In the genomic region with DNA sequence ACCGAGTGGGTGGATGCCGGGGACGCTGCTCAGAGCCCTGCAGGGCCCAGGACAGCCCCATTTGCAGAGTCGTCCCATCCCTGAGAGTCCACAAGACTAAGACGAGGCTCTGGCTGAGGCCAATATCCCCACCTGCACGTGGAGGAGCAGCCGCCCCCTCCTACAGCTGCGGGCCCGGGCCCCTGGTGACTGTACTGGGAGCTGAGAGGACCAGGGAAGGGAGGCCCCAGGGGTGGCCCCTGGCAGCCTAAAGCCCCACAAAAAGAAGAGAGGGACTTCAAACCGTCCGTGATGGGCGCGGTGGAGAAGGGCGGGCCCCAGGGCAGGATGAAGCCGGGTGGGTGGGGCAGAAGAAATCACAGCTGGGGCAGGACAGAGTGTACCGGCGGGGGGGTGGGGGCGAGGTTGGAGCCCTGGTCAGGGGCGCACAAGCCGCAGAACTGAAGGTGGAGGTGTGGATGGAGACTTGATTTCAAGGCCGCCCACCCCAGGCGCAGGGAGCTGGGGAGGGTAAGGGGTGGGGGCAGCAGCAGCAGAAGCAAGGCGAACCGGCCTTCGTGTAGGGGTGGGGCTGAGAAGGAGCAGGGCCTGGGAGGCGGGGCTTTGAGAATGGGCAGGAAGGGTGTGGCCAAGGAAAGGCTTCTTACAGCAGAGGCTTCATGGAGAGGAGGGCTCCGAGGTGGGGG, we compare ENCODE assay signal across 7 cellular contexts. TPM values are rescaled to one million over a fixed set of nuclear protein-coding genes. Genes with fewer than 3 reads are reported as not detected.
DNase-seq lines count a peak whose midpoint lies in the region; ATAC-seq, FAIRE-seq and TF ChIP-seq lines count a peak whose summit lies in the region.
"Had no signal": no experiment of that assay in that cellular context is flagged by ENCODE, and none has a peak within 500 bp of the region (broad histone marks: within the 10 kb centered on the region; RNA-seq: fewer than 3 reads in every experiment).

No MANE protein-coding gene starts in this region.

- no peaks in the 10 kb centered on the region for H3K9me3 ChIP-seq in Peyer's patch

- H3K36me3 ChIP-seq in Peyer's patch: peaks cover 0 to 65% (median 0%) of the 10 kb centered on the region in 3 donors

- H3K4me3 Mint-ChIP-seq in brain (no peak overlapping the region), osteocyte (ENCODE audit: unreplicated experiment) (no peak overlapping the region)

- ATAC-seq in GM21423 (IDR thresholded peaks at IDR 0.05; ENCODE audit: unreplicated experiment): no peak

- peak; percentile 69 for FAIRE-seq in GM12891 (lab: Jason Lieb, UNC)

- peak; percentile 96 for DNase-seq in GM12891 (ENCODE audit: insufficient read length, low spot score)
- peak; percentile 59 to 93 (median 87) for DNase-seq in Peyer's patch
- peak; percentile 88 for DNase-seq in osteocyte (ENCODE audit: extremely low spot score, unreplicated experiment)
- DNase-seq in cerebellum (ENCODE audit: low spot score): no peak

- H3K9me3 Mint-ChIP-seq in brain (no peaks in the 10 kb centered on the region), osteocyte (ENCODE audit: unreplicated experiment) (no peaks in the 10 kb centered on the region)

- H3K27ac ChIP-seq in Peyer's patch: peak overlapping the region; percentile 61 to 83 (median 67)

- TF ChIP-seq POLR2A in GM12891 (IDR thresholded peaks at IDR 0.05; ENCODE audit: low read depth, low read length): no peak
- no peak for TF ChIP-seq POLR2A in Peyer's patch (IDR thresholded peaks at IDR 0.05)

- peaks cover 0 to 10% (median 7%) of the 10 kb centered on the region in 4 donors for H3K4me1 ChIP-seq in Peyer's patch

- no peaks in the 10 kb centered on the region for H3K27me3 ChIP-seq in Peyer's patch

- H3K27ac Mint-ChIP-seq in brain (peak overlapping the region in 3 of 5 experiments; percentile 32 to 62 (median 60)), osteocyte (ENCODE audit: unreplicated experiment) (peak overlapping the region; percentile 73)

- no peak for TF ChIP-seq CTCF in Peyer's patch (IDR thresholded peaks at IDR 0.05)
- TF ChIP-seq CTCF in brain (conservative IDR thresholded peaks at IDR 0.05): no peak
- no peak for TF ChIP-seq CTCF in osteocyte (IDR thresholded peaks at IDR 0.05)

- H3K27me3 Mint-ChIP-seq in brain: peaks cover 3% of the 10 kb centered on the region
- no peaks in the 10 kb centered on the region for H3K27me3 Mint-ChIP-seq in osteocyte (ENCODE audit: unreplicated experiment)

- H3K36me3 Mint-ChIP-seq in brain: peaks cover 45% of the 10 kb centered on the region
- H3K36me3 Mint-ChIP-seq in osteocyte (ENCODE audit: unreplicated experiment): peaks cover 19% of the 10 kb centered on the region

- H3K4me1 Mint-ChIP-seq in brain: peaks cover 9% of the 10 kb centered on the region
- H3K4me1 Mint-ChIP-seq in osteocyte (ENCODE audit: unreplicated experiment): peaks cover 46% of the 10 kb centered on the region

- peak overlapping the region in 2 of 4 donors; percentile 32 to 38 for H3K4me3 ChIP-seq in Peyer's patch

TF ChIP-seq in GM12891, 5 proteins besides CTCF, POLR2A, EP300 and RAD21:
- TF ChIP-seq SPI1 (IDR thresholded peaks at IDR 0.05; ENCODE audit: low read depth, low read length) (no peak), POU2F2 (IDR thresholded peaks at IDR 0.05; ENCODE audit: low read depth, low read length) (no peak), TAF1 (IDR thresholded peaks at IDR 0.05; ENCODE audit: low read depth, low read length) (no peak), PAX5 (IDR thresholded peaks at IDR 0.05; ENCODE audit: insufficient read depth, low read length, severe bottlenecking) (no peak), POLR2AphosphoS5 (IDR thresholded peaks at IDR 0.05; ENCODE audit: low read depth, low read length) (no peak)
TF ChIP-seq in GM12891: peak in this region for 0.

RNA-seq across cellular contexts. Expression of gene CFD, which starts 12.9 kb away (rescaled TPM):
- 0.27 TPM for polyA plus RNA-seq in GM12891 (2012; ENCODE audit: low read depth, missing spikeins)
- total RNA-seq in Peyer's patch (100 to 1,000 TPM; 140 to 403 (median 303) TPM), osteocyte (162 and 179 TPM in 2 replicates), cerebellum (1.8 TPM)
- polyA plus RNA-seq in brain (ENCODE audit: insufficient read depth, low read depth, low replicate concordance): 3.4 TPM

RNA-seq across cellular contexts. Expression of gene ELANE, which starts 20.3 kb away (rescaled TPM):
- not detected for polyA plus RNA-seq in GM12891 (2012; ENCODE audit: low read depth, missing spikeins)
- total RNA-seq in Peyer's patch (not detected), osteocyte (1.1 and 1.2 TPM in 2 replicates), cerebellum (0.36 TPM)
- not detected for polyA plus RNA-seq in brain (ENCODE audit: insufficient read depth, low read depth, low replicate concordance)
- total RNA-seq: T-helper 1 cell treated with Interleukin-12 subunit alpha and Interleukin-12 subunit beta and Interleukin-4 antibody, amounts not matched to agents 30 ng/mL and 1 ng/mL, for 36 hours had no signal

RNA-seq across cellular contexts. Expression of gene MED16, which starts 20.6 kb away (rescaled TPM):
- 25.2 TPM for polyA plus RNA-seq in GM12891 (2012; ENCODE audit: low read depth, missing spikeins)
- 10 to 100 TPM; 60.2 to 83.6 (median 65.3) TPM for total RNA-seq in Peyer's patch
- polyA plus RNA-seq in brain (ENCODE audit: insufficient read depth, low read depth, low replicate concordance): 95.1 TPM
- 69.3 and 72.3 TPM in 2 replicates for total RNA-seq in osteocyte
- total RNA-seq in cerebellum: 31.0 TPM

RNA-seq across cellular contexts. Expression of gene RNU6-9, which starts 20.9 kb away (rescaled TPM):
- not detected for polyA plus RNA-seq in GM12891 (2012; ENCODE audit: low read depth, missing spikeins)
- total RNA-seq in Peyer's patch (not detected), osteocyte (not detected in 2 replicates), cerebellum (not detected)
- not detected for polyA plus RNA-seq in brain (ENCODE audit: insufficient read depth, low read depth, low replicate concordance)
- total RNA-seq: T-helper 1 cell treated with Interleukin-12 subunit alpha and Interleukin-12 subunit beta and Interleukin-4 antibody, amounts not matched to agents 30 ng/mL and 1 ng/mL, for 36 hours had no signal

RNA-seq across cellular contexts. Expression of gene PRTN3, which starts 31.6 kb away (rescaled TPM):
- polyA plus RNA-seq in GM12891 (2012; ENCODE audit: low read depth, missing spikeins): not detected
- not detected for total RNA-seq in Peyer's patch
- polyA plus RNA-seq in brain (ENCODE audit: insufficient read depth, low read depth, low replicate concordance): 0.34 TPM
- total RNA-seq in osteocyte: not detected in 2 replicates
- 0.82 TPM for total RNA-seq in cerebellum
- total RNA-seq: T-helper 1 cell treated with Interleukin-12 subunit alpha and Interleukin-12 subunit beta and Interleukin-4 antibody, amounts not matched to agents 30 ng/mL and 1 ng/mL, for 36 hours had no signal

Comparison
In these comparisons a context has a peak if more than half of its experiments do, and no peak if none do; other contexts are left out.
1. RNA of gene CFD, which starts 12.9 kb away (total RNA-seq): 140 to 403 TPM in Peyer's patch and 162 to 179 TPM in osteocyte; 1.8 TPM in cerebellum (single experiment); every median in the first group is over 10 times any median in the second.